ENCODE assay signal across 16 cellular contexts in the genomic region with DNA sequence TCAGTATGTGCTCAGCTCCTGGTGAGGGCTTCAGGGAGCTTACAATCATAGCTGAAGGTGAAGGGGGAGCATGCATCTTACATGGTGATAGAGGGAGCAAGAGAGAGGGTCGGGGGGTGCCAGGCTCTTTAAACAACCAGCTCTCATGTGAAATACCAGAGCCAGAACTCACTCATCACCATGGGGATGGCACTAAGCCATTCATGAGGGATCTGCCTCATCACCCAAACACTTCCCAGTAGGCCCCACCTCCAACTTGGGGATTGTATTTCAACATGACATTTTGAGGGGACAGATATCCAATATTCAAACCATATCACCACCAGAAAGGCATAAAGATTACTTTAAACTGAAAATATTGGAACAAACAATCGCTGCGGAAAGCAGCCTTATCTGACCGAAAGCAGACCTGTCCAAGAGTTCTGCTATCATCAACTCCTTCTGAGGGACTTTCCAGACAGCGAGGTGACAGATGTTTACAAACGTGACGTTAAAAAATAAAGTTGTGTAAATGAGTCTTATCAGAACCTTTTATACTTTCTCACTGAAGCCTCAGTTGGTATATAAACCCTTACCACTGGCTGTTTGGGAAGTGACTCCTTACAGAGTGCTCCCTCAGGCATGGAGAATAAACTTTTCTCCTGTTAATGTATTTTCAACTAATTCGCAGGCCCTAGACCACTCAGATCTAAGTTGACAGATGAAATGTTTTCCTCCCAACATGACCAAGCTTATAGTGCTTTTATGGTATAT.
A peak's percentile ranks its signal among the peaks of the same experiment; 100 is the strongest.
DNase-seq lines count a peak whose midpoint lies in the region; ATAC-seq and TF ChIP-seq lines count a peak whose summit lies in the region.
"Had no signal": no experiment of that assay in that cellular context is flagged by ENCODE, and none has a peak within 500 bp of the region (broad histone marks: within the 10 kb centered on the region; RNA-seq: fewer than 3 reads in every experiment).

No MANE protein-coding gene starts in this region.

- ATAC-seq in memory B cell (ENCODE audit: low read depth) (peak; percentile 19), GM21360 (IDR thresholded peaks at IDR 0.05; ENCODE audit: unreplicated experiment) (no peak)

- H3K4me3 Mint-ChIP-seq in memory B cell, result no peak overlapping the region

- no peak for TF ChIP-seq POLR2A in erythroblast (IDR thresholded peaks at IDR 0.05; ENCODE audit: low read length)

- in situ Hi-C loops in ACHN (cut with HindIII; ENCODE audit: low pct_ligation_motif_present, low pct_unique_long_range_greater_than_20kb, low sequenced_read_pairs), result no loop called here

- H3K27me3 Mint-ChIP-seq in memory B cell, result peaks cover 3% of the 10 kb centered on the region

- H3K9me3 Mint-ChIP-seq in memory B cell, result no peaks in the 10 kb centered on the region

- peaks cover 8% of the 10 kb centered on the region for H3K4me1 Mint-ChIP-seq in memory B cell

- H3K36me3 Mint-ChIP-seq in memory B cell, result no peaks in the 10 kb centered on the region

- peak overlapping the region; percentile 11 for H3K27ac Mint-ChIP-seq in memory B cell

- peak; percentile 23 for DNase-seq in ELR (ENCODE audit: low read depth)
- peak; percentile 3 for DNase-seq in NCI-H226
- peak; percentile 22 to 51 for DNase-seq in erythroblast (lab: John Stamatoyannopoulos, UW)
- DNase-seq in memory B cell (ENCODE audit: low spot score in 2 of 2), result no peak
- DNase-seq in NCI-H2107 treated with DMSO at 0.1 percent for 48 hours (lab: John Stamatoyannopoulos, UW; ENCODE audit: unreplicated experiment), result no peak
- no peak for DNase-seq in ACHN
- DNase-seq: activated CD4-positive, alpha-beta T cell treated with anti-CD3 and anti-CD28 coated beads for 4 hours; activated CD8-positive, alpha-beta memory T cell treated with anti-CD3 and anti-CD28 coated beads, Interleukin-2, amount 50 U/mL, for 4 hours; activated gamma-delta T cell treated with Interleukin-2 at 50 U/mL for 16 hours; central memory CD4-positive, alpha-beta T cell; DMS79 treated with DMSO at 0.1 percent for 48 hours; GOT3; MG63; Peyer's patch; T1000 had no signal

Comparison
In these comparisons a context has a peak if more than half of its experiments do, and no peak if none do; other contexts are left out.
1. DNase-seq: peak in ELR (single experiment), NCI-H226 (single experiment) and erythroblast (2 of 2); none in memory B cell (0 of 2), NCI-H2107 treated with DMSO at 0.1 percent for 48 hours (single experiment) and ACHN (single experiment).